8 cellular contexts compared by ENCODE assay signal in the genomic region with DNA sequence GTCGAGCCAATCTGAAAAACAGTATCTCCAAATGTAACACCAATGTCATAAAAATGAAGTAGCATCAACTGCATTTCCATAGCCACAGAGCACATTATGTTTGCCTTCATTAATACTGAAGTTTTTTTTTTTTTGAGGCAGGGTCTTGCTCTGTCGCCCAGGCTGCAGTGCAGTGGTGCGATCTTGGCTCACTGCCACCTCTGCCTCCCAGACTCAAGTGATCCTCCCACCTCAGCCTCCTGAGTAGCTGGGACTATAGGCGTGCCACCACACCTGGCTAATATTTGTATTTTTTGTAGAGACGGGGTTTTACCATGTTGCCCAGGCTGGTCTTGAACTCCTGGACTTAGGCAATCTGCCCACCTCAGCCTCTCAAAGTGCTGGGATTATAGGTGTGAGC. TPM values are rescaled to one million over a fixed set of nuclear protein-coding genes. Genes with fewer than 3 reads are reported as not detected.
A peak's percentile ranks its signal among the peaks of the same experiment; 100 is the strongest.
DNase-seq lines count a peak whose midpoint lies in the region; ATAC-seq lines count a peak whose summit lies in the region.
"Not testable (repeated sequence)": the region's sequence is repeated elsewhere in the genome, so short reads cannot be mapped to it uniquely, and the experiment has no call there.
"Had no signal": no experiment of that assay in that cellular context is flagged by ENCODE, and none has a peak within 500 bp of the region (broad histone marks: within the 10 kb centered on the region; RNA-seq: fewer than 3 reads in every experiment).

No MANE protein-coding gene starts in this region.

- H3K27ac Mint-ChIP-seq in CD4-positive, alpha-beta memory T cell = peak overlapping the region in 4 of 7 donors; percentile 30 to 77 (median 48)
- peak overlapping the region; percentile 49 for H3K27ac Mint-ChIP-seq in T-helper 17 cell
- peak overlapping the region; percentile 21 for H3K27ac Mint-ChIP-seq in activated CD4-positive, alpha-beta T cell treated with anti-CD3 and anti-CD28 coated beads, Interleukin-2, amount 10 ng/mL, durations not matched to agents 7 days and 5 days
- peak overlapping the region; percentile 20 for H3K27ac Mint-ChIP-seq in activated T-cell treated with anti-CD3 and anti-CD28 coated beads, Interleukin-2, amount 50 U/mL, for 72 hours
- peak overlapping the region; percentile 47 for H3K27ac Mint-ChIP-seq in activated naive CD8-positive, alpha-beta T cell
- peak overlapping the region in 7 of 10 donors; percentile 14 to 84 (median 25) for H3K27ac Mint-ChIP-seq in naive thymus-derived CD8-positive, alpha-beta T cell

- POLR2A ChIA-PET in CD4-positive, alpha-beta memory T cell (lab: Charles Lee; ENCODE audit: partially characterized antibody); activated CD4-positive, alpha-beta T cell treated with anti-CD3 and anti-CD28 coated beads, Interleukin-2, amount 10 ng/mL, durations not matched to agents 7 days and 5 days (lab: Charles Lee): not testable (repeated sequence)
- POLR2A ChIA-PET in naive thymus-derived CD8-positive, alpha-beta T cell (lab: Charles Lee) = interaction anchor here (0.7 kb wide), 1 partner anchor 1192 kb away, joined by 3 read pairs; no protein-coding TSS in a partner anchor

- peaks cover 61% of the 10 kb centered on the region for H3K36me3 ChIP-seq in CD4-positive, alpha-beta memory T cell (ENCODE audit: insufficient read depth, low read length)

- not testable (repeated sequence) for H3K27ac ChIP-seq in CD4-positive, alpha-beta memory T cell (ENCODE audit: low read depth, low read length)

- CTCF ChIA-PET in CD4-positive, alpha-beta memory T cell (lab: Charles Lee; ENCODE audit: partially characterized antibody); activated CD4-positive, alpha-beta T cell treated with anti-CD3 and anti-CD28 coated beads, Interleukin-2, amount 10 ng/mL, durations not matched to agents 7 days and 5 days (lab: Charles Lee): not testable (repeated sequence)

- ATAC-seq in T-helper 17 cell; activated T-cell treated with anti-CD3 and anti-CD28 coated beads, Interleukin-2, amount 50 U/mL, for 72 hours (replicated peaks in 1 of 2); left lobe of liver; naive thymus-derived CD8-positive, alpha-beta T cell: not testable (repeated sequence)

- not testable (repeated sequence) for H3K9me3 ChIP-seq in CD4-positive, alpha-beta memory T cell (ENCODE audit: control insufficient read depth in 1 of 2, low read length in 2 of 2); T-helper 17 cell (ENCODE audit: control insufficient read depth, low read length, poor library complexity, severe bottlenecking)

- not testable (repeated sequence) for H3K27me3 Mint-ChIP-seq in CD4-positive, alpha-beta memory T cell; T-helper 17 cell; activated CD4-positive, alpha-beta T cell treated with anti-CD3 and anti-CD28 coated beads, Interleukin-2, amount 10 ng/mL, durations not matched to agents 7 days and 5 days; activated T-cell treated with anti-CD3 and anti-CD28 coated beads, Interleukin-2, amount 50 U/mL, for 72 hours (ENCODE audit: low read depth); activated naive CD8-positive, alpha-beta T cell; naive thymus-derived CD8-positive, alpha-beta T cell

- intact Hi-C loops in CD4-positive, alpha-beta memory T cell (cut with micrococcal nuclease) = not testable (repeated sequence)

- DNase-seq in CD4-positive, alpha-beta memory T cell; T-helper 17 cell; activated CD4-positive, alpha-beta T cell treated with anti-CD3 and anti-CD28 coated beads, Interleukin-2, amount 10 ng/mL, durations not matched to agents 7 days and 5 days; activated T-cell treated with anti-CD3 and anti-CD28 coated beads, Interleukin-2, amount 50 U/mL, for 72 hours; naive thymus-derived CD8-positive, alpha-beta T cell: not testable (repeated sequence)
- DNase-seq in left lobe of liver (ENCODE audit: low spot score) = peak; percentile 38

- H3K27me3 ChIP-seq in CD4-positive, alpha-beta memory T cell (ENCODE audit: insufficient read depth, low read length) = not testable (repeated sequence)

- H3K4me1 ChIP-seq in CD4-positive, alpha-beta memory T cell (ENCODE audit: insufficient read depth, low read length) = not testable (repeated sequence)

- H3K4me1 Mint-ChIP-seq in CD4-positive, alpha-beta memory T cell; T-helper 17 cell: not testable (repeated sequence)
- peaks cover 19% of the 10 kb centered on the region for H3K4me1 Mint-ChIP-seq in activated CD4-positive, alpha-beta T cell treated with anti-CD3 and anti-CD28 coated beads, Interleukin-2, amount 10 ng/mL, durations not matched to agents 7 days and 5 days
- peaks cover 14% of the 10 kb centered on the region for H3K4me1 Mint-ChIP-seq in activated T-cell treated with anti-CD3 and anti-CD28 coated beads, Interleukin-2, amount 50 U/mL, for 72 hours (ENCODE audit: low read depth)
- H3K4me1 Mint-ChIP-seq in activated naive CD8-positive, alpha-beta T cell (ENCODE audit: low read depth) = peaks cover 12% of the 10 kb centered on the region
- H3K4me1 Mint-ChIP-seq in naive thymus-derived CD8-positive, alpha-beta T cell = peaks cover 8 to 18% (median 10%) of the 10 kb centered on the region in 4 donors

- H3K36me3 Mint-ChIP-seq in CD4-positive, alpha-beta memory T cell = peaks cover 32 to 54% of the 10 kb centered on the region in 2 donors
- peaks cover 15% of the 10 kb centered on the region for H3K36me3 Mint-ChIP-seq in T-helper 17 cell (ENCODE audit: low read depth)
- H3K36me3 Mint-ChIP-seq in activated CD4-positive, alpha-beta T cell treated with anti-CD3 and anti-CD28 coated beads, Interleukin-2, amount 10 ng/mL, durations not matched to agents 7 days and 5 days (ENCODE audit: low read depth) = peaks cover 46% of the 10 kb centered on the region
- peaks cover 15 to 29% of the 10 kb centered on the region in 2 donors for H3K36me3 Mint-ChIP-seq in activated T-cell treated with anti-CD3 and anti-CD28 coated beads, Interleukin-2, amount 50 U/mL, for 72 hours (ENCODE audit: insufficient read depth in 2 of 2)
- H3K36me3 Mint-ChIP-seq in activated naive CD8-positive, alpha-beta T cell = peaks cover 14% of the 10 kb centered on the region
- peaks cover 14 to 76% (median 23%) of the 10 kb centered on the region in 3 donors for H3K36me3 Mint-ChIP-seq in naive thymus-derived CD8-positive, alpha-beta T cell

- not testable (repeated sequence) for H3K9me3 Mint-ChIP-seq in CD4-positive, alpha-beta memory T cell; activated CD4-positive, alpha-beta T cell treated with anti-CD3 and anti-CD28 coated beads, Interleukin-2, amount 10 ng/mL, durations not matched to agents 7 days and 5 days; activated T-cell treated with anti-CD3 and anti-CD28 coated beads, Interleukin-2, amount 50 U/mL, for 72 hours; activated naive CD8-positive, alpha-beta T cell (ENCODE audit: low read depth); naive thymus-derived CD8-positive, alpha-beta T cell

- not testable (repeated sequence) for H3K4me3 ChIP-seq in CD4-positive, alpha-beta memory T cell (ENCODE audit: low read length in 2 of 2)

- not testable (repeated sequence) for H3K4me3 Mint-ChIP-seq in CD4-positive, alpha-beta memory T cell; T-helper 17 cell; activated CD4-positive, alpha-beta T cell treated with anti-CD3 and anti-CD28 coated beads, Interleukin-2, amount 10 ng/mL, durations not matched to agents 7 days and 5 days; activated T-cell treated with anti-CD3 and anti-CD28 coated beads, Interleukin-2, amount 50 U/mL, for 72 hours; activated naive CD8-positive, alpha-beta T cell; naive thymus-derived CD8-positive, alpha-beta T cell

RNA-seq across cellular contexts. Expression of a gene that starts 9.4 kb away (rescaled TPM):
- total RNA-seq in CD4-positive, alpha-beta memory T cell = 10 to 100 TPM; 24.9 to 25.9 TPM
- polyA plus RNA-seq in CD4-positive, alpha-beta memory T cell = 10 to 100 TPM in 1 of 2 donors, 1 to 10 TPM in 1; 5.4 to 22.5 TPM
- 10 to 100 TPM in 1 of 2 donors, 1 to 10 TPM in 1; 8.9 to 12.1 TPM for total RNA-seq in T-helper 17 cell
- 10 to 100 TPM; 38.8 to 42.2 TPM for total RNA-seq in activated CD4-positive, alpha-beta T cell treated with anti-CD3 and anti-CD28 coated beads, Interleukin-2, amount 10 ng/mL, durations not matched to agents 7 days and 5 days
- 10 to 100 TPM; 34.1 to 34.5 TPM for total RNA-seq in activated T-cell treated with anti-CD3 and anti-CD28 coated beads, Interleukin-2, amount 50 U/mL, for 72 hours
- total RNA-seq in left lobe of liver = 7.0 TPM
- 10 to 100 TPM; 15.8 to 18.7 TPM for total RNA-seq in naive thymus-derived CD8-positive, alpha-beta T cell
- 10 to 100 TPM in 2 of 3 donors, 1 to 10 TPM in 1; 5.2 to 18.0 (median 10.4) TPM for polyA plus RNA-seq in naive thymus-derived CD8-positive, alpha-beta T cell

RNA-seq across cellular contexts. Expression of a gene that starts 11.7 kb away (rescaled TPM):
- 10 to 100 TPM; 17.2 TPM for total RNA-seq in CD4-positive, alpha-beta memory T cell
- polyA plus RNA-seq in CD4-positive, alpha-beta memory T cell = 10 to 100 TPM in 1 of 2 donors, 1 to 10 TPM in 1; 8.7 to 12.2 TPM
- 10 to 100 TPM; 10.5 to 11.9 TPM for total RNA-seq in T-helper 17 cell
- total RNA-seq in activated CD4-positive, alpha-beta T cell treated with anti-CD3 and anti-CD28 coated beads, Interleukin-2, amount 10 ng/mL, durations not matched to agents 7 days and 5 days = 10 to 100 TPM; 76.8 to 89.2 TPM
- total RNA-seq in activated T-cell treated with anti-CD3 and anti-CD28 coated beads, Interleukin-2, amount 50 U/mL, for 72 hours = 100 to 1,000 TPM in 1 of 2 donors, 10 to 100 TPM in 1; 76.3 to 108 TPM
- 0.86 TPM for total RNA-seq in left lobe of liver
- 10 to 100 TPM in 1 of 2 experiments, 1 to 10 TPM in 1; 8.6 to 12.3 TPM for total RNA-seq in naive thymus-derived CD8-positive, alpha-beta T cell
- 1 to 10 TPM; 5.3 to 7.3 (median 5.6) TPM for polyA plus RNA-seq in naive thymus-derived CD8-positive, alpha-beta T cell

RNA-seq across cellular contexts. Expression of a gene that starts 14.7 kb away (rescaled TPM):
- total RNA-seq in CD4-positive, alpha-beta memory T cell = 10 to 100 TPM; 23.6 to 24.6 TPM
- polyA plus RNA-seq in CD4-positive, alpha-beta memory T cell = 10 to 100 TPM; 10.2 to 15.2 TPM
- total RNA-seq in T-helper 17 cell (10 to 100 TPM; 15.7 to 22.8 TPM), left lobe of liver (8.6 TPM)
- total RNA-seq in activated CD4-positive, alpha-beta T cell treated with anti-CD3 and anti-CD28 coated beads, Interleukin-2, amount 10 ng/mL, durations not matched to agents 7 days and 5 days = 10 to 100 TPM; 15.0 to 18.1 TPM
- 10 to 100 TPM; 10.3 to 15.2 TPM for total RNA-seq in activated T-cell treated with anti-CD3 and anti-CD28 coated beads, Interleukin-2, amount 50 U/mL, for 72 hours
- total RNA-seq in naive thymus-derived CD8-positive, alpha-beta T cell = 10 to 100 TPM; 27.7 to 28.9 TPM
- 10 to 100 TPM in 2 of 3 donors, 1 to 10 TPM in 1; 7.7 to 14.1 (median 13.0) TPM for polyA plus RNA-seq in naive thymus-derived CD8-positive, alpha-beta T cell

RNA-seq across cellular contexts. Expression of a gene that starts 15.0 kb away (rescaled TPM):
- under 1 TPM in 1 of 2 experiments, not detected in 1; 0.25 TPM for total RNA-seq in CD4-positive, alpha-beta memory T cell
- polyA plus RNA-seq in CD4-positive, alpha-beta memory T cell = 1 to 10 TPM in 1 of 2 donors, under 1 TPM in 1; 0.70 to 3.4 TPM
- total RNA-seq in T-helper 17 cell (under 1 TPM in 1 of 2 donors, not detected in 1; 0.32 TPM), left lobe of liver (0.18 TPM)
- total RNA-seq in activated CD4-positive, alpha-beta T cell treated with anti-CD3 and anti-CD28 coated beads, Interleukin-2, amount 10 ng/mL, durations not matched to agents 7 days and 5 days = under 1 TPM; 0.37 to 0.50 TPM
- under 1 TPM; 0.14 to 0.23 TPM for total RNA-seq in activated T-cell treated with anti-CD3 and anti-CD28 coated beads, Interleukin-2, amount 50 U/mL, for 72 hours
- under 1 TPM; 0.23 to 0.27 TPM for total RNA-seq in naive thymus-derived CD8-positive, alpha-beta T cell
- polyA plus RNA-seq in naive thymus-derived CD8-positive, alpha-beta T cell = 1 to 10 TPM; 2.1 to 4.2 (median 3.5) TPM
- polyA plus RNA-seq: BJ had no signal

RNA-seq across cellular contexts. Expression of a gene that starts 22.9 kb away (rescaled TPM):
- total RNA-seq in CD4-positive, alpha-beta memory T cell = 100 to 1,000 TPM; 564 to 596 TPM
- polyA plus RNA-seq in CD4-positive, alpha-beta memory T cell = 1,000 to 10,000 TPM; 1,674 to 1,994 TPM
- total RNA-seq in T-helper 17 cell (100 to 1,000 TPM; 424 to 465 TPM), left lobe of liver (515 TPM)
- total RNA-seq in activated CD4-positive, alpha-beta T cell treated with anti-CD3 and anti-CD28 coated beads, Interleukin-2, amount 10 ng/mL, durations not matched to agents 7 days and 5 days = 100 to 1,000 TPM; 956 to 981 TPM
- total RNA-seq in activated T-cell treated with anti-CD3 and anti-CD28 coated beads, Interleukin-2, amount 50 U/mL, for 72 hours = 100 to 1,000 TPM; 445 to 520 TPM
- 100 to 1,000 TPM; 549 to 584 TPM for total RNA-seq in naive thymus-derived CD8-positive, alpha-beta T cell
- polyA plus RNA-seq in naive thymus-derived CD8-positive, alpha-beta T cell = 1,000 to 10,000 TPM; 1,905 to 2,412 (median 2,207) TPM

Comparison
In these comparisons a context has a peak if more than half of its experiments do, and no peak if none do; other contexts are left out.
1. RNA of a gene that starts 11.7 kb away (total RNA-seq): 76.3 to 108 TPM in activated T-cell treated with anti-CD3 and anti-CD28 coated beads, Interleukin-2, amount 50 U/mL, for 72 hours and 76.8 to 89.2 TPM in activated CD4-positive, alpha-beta T cell treated with anti-CD3 and anti-CD28 coated beads, Interleukin-2, amount 10 ng/mL, durations not matched to agents 7 days and 5 days; 17.2 TPM in CD4-positive, alpha-beta memory T cell, 8.6 to 12.3 TPM in naive thymus-derived CD8-positive, alpha-beta T cell, 10.5 to 11.9 TPM in T-helper 17 cell and 0.86 TPM in left lobe of liver (single experiment); every median in the first group is over 4 times any median in the second.
2. Peak in every context shown above with its lines, with median percentiles within 50 percentile points of each other: H3K27ac Mint-ChIP-seq.